ENCODE assay signal across 1 cellular context in the genomic region with DNA sequence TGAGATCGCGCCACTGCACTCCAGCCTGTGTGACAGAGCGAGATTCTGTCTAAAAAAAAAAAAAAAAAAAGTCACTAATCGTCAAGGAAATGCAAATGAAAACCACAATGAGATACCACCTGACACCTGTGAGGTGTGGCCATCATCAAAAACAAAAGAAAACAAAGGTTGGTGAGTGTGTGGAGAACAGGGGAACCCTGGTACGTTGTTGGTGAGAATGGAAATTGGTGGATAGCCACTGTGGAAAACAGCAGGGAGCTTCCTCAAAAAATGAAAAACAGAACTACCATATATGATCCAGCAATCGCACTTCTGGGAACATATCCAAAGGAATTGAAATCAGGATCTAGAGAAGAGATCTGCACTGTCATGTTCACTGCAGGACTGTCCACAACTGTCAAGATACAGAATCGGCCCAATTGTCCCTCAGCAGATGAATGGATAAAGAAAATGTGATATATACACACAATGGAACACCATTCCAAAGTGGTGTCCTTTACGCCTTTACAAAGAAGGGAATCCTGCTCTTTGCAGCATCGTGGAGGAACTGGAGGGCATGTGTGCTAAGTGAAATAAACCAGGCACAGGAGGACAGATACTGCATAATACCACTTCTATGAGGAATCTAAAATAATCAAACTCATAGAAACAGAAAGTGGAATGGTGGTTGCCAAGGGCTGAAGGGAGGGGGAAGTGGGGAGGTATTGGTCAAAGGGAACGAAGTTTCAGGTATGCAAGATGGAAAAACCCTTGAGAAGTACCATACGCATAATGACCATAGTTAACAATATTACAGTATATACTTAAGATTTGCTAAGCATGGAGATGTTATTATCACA.
TF ChIP-seq lines count a peak whose summit lies in the region.

No MANE protein-coding gene starts in this region.

TF ChIP-seq in K562, 482 proteins besides CTCF, POLR2A, EP300 and RAD21 (continued from another document and continues in another):
- TF ChIP-seq, protein P1, sequence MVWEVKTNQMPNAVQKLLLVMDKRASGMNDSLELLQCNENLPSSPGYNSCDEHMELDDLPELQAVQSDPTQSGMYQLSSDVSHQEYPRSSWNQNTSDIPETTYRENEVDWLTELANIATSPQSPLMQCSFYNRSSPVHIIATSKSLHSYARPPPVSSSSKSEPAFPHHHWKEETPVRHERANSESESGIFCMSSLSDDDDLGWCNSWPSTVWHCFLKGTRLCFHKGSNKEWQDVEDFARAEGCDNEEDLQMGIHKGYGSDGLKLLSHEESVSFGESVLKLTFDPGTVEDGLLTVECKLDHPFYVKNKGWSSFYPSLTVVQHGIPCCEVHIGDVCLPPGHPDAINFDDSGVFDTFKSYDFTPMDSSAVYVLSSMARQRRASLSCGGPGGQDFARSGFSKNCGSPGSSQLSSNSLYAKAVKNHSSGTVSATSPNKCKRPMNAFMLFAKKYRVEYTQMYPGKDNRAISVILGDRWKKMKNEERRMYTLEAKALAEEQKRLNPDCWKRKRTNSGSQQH (CRISPR knock-in tag; IDR thresholded peaks at IDR 0.05), result no peak
- TF ChIP-seq E2F3 (CRISPR knock-in tag; IDR thresholded peaks at IDR 0.05) (no peak), RNF2 (IDR thresholded peaks at IDR 0.05) (no peak), EGR1 (conservative IDR thresholded peaks at IDR 0.05) (no peak), MTF1 (CRISPR knock-in tag; IDR thresholded peaks at IDR 0.05; ENCODE audit: borderline replicate concordance) (no peak), FOSL1 (tag; conservative IDR thresholded peaks at IDR 0.05) (0 out of 2 replicates have a peak, but pooled peaks have one; percentile 27), ZNF282 (CRISPR knock-in tag; IDR thresholded peaks at IDR 0.05) (no peak), NR2C2 (CRISPR knock-in tag; IDR thresholded peaks at IDR 0.05) (no peak), NR2C2 (tag; IDR thresholded peaks at IDR 0.05) (no peak), RBM15 (IDR thresholded peaks at IDR 0.05; ENCODE audit: insufficient read depth, low read length) (no peak), HMG20A (CRISPR knock-in tag; conservative IDR thresholded peaks at IDR 0.05) (no peak), PRMT5 (CRISPR knock-in tag; IDR thresholded peaks at IDR 0.05) (no peak), SIN3B (IDR thresholded peaks at IDR 0.05; ENCODE audit: low read depth) (no peak), PHF21A (IDR thresholded peaks at IDR 0.05; ENCODE audit: borderline replicate concordance, low read depth) (no peak), NCOA6 (IDR thresholded peaks at IDR 0.05) (no peak), ZEB2 (IDR thresholded peaks at IDR 0.05) (peak; percentile 74; the same call in 1 of the 2 replicates), NR4A1 (CRISPR knock-in tag; IDR thresholded peaks at IDR 0.05) (no peak), NR4A1 (tag; IDR thresholded peaks at IDR 0.05) (no peak), MTA1 (IDR thresholded peaks at IDR 0.05; ENCODE audit: borderline replicate concordance) (no peak), SIX5 (IDR thresholded peaks at IDR 0.05; ENCODE audit: borderline replicate concordance in 1 of 2, insufficient read depth in 1 of 2, low read depth in 1 of 2, low read length in 2 of 2) (no peak), ARID1B (IDR thresholded peaks at IDR 0.05) (peak; percentile 49), NFE2 (IDR thresholded peaks at IDR 0.05; ENCODE audit: low read depth) (peak; percentile 86), ESRRB (CRISPR knock-in tag; IDR thresholded peaks at IDR 0.05; ENCODE audit: borderline replicate concordance) (no peak), CHCHD3 (CRISPR knock-in tag; IDR thresholded peaks at IDR 0.05) (no peak), CTBP1 (IDR thresholded peaks at IDR 0.05; ENCODE audit: borderline replicate concordance) (0 out of 2 replicates have a peak, but pooled peaks have one; percentile 35), DIDO1 (tag; IDR thresholded peaks at IDR 0.05; ENCODE audit: low read depth) (no peak), POLR2G (IDR thresholded peaks at IDR 0.05; ENCODE audit: low read depth, low read length) (no peak), RBM39 (optimal IDR thresholded peaks at IDR 0.05; ENCODE audit: low read depth, low read length) (no peak), TRIM24 (IDR thresholded peaks at IDR 0.05) (no peak)
- TF ChIP-seq, protein P2, sequence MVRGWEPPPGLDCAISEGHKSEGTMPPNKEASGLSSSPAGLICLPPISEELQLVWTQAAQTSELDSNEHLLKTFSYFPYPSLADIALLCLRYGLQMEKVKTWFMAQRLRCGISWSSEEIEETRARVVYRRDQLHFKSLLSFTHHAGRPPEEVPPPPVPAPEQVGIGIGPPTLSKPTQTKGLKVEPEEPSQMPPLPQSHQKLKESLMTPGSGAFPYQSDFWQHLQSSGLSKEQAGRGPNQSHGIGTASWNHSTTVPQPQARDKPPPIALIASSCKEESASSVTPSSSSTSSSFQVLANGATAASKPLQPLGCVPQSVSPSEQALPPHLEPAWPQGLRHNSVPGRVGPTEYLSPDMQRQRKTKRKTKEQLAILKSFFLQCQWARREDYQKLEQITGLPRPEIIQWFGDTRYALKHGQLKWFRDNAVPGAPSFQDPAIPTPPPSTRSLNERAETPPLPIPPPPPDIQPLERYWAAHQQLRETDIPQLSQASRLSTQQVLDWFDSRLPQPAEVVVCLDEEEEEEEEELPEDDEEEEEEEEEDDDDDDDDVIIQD (CRISPR knock-in tag; IDR thresholded peaks at IDR 0.05), result no peak
- TF ChIP-seq, protein P3, sequence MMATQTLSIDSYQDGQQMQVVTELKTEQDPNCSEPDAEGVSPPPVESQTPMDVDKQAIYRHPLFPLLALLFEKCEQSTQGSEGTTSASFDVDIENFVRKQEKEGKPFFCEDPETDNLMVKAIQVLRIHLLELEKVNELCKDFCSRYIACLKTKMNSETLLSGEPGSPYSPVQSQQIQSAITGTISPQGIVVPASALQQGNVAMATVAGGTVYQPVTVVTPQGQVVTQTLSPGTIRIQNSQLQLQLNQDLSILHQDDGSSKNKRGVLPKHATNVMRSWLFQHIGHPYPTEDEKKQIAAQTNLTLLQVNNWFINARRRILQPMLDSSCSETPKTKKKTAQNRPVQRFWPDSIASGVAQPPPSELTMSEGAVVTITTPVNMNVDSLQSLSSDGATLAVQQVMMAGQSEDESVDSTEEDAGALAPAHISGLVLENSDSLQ (IDR thresholded peaks at IDR 0.05), result 0 out of 2 replicates have a peak, but pooled peaks have one; percentile 4
- TF ChIP-seq, protein P4, sequence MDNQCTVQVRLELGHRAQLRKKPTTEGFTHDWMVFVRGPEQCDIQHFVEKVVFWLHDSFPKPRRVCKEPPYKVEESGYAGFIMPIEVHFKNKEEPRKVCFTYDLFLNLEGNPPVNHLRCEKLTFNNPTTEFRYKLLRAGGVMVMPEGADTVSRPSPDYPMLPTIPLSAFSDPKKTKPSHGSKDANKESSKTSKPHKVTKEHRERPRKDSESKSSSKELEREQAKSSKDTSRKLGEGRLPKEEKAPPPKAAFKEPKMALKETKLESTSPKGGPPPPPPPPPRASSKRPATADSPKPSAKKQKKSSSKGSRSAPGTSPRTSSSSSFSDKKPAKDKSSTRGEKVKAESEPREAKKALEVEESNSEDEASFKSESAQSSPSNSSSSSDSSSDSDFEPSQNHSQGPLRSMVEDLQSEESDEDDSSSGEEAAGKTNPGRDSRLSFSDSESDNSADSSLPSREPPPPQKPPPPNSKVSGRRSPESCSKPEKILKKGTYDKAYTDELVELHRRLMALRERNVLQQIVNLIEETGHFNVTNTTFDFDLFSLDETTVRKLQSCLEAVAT (IDR thresholded peaks at IDR 0.05), result no peak
- TF ChIP-seq, protein P5, sequence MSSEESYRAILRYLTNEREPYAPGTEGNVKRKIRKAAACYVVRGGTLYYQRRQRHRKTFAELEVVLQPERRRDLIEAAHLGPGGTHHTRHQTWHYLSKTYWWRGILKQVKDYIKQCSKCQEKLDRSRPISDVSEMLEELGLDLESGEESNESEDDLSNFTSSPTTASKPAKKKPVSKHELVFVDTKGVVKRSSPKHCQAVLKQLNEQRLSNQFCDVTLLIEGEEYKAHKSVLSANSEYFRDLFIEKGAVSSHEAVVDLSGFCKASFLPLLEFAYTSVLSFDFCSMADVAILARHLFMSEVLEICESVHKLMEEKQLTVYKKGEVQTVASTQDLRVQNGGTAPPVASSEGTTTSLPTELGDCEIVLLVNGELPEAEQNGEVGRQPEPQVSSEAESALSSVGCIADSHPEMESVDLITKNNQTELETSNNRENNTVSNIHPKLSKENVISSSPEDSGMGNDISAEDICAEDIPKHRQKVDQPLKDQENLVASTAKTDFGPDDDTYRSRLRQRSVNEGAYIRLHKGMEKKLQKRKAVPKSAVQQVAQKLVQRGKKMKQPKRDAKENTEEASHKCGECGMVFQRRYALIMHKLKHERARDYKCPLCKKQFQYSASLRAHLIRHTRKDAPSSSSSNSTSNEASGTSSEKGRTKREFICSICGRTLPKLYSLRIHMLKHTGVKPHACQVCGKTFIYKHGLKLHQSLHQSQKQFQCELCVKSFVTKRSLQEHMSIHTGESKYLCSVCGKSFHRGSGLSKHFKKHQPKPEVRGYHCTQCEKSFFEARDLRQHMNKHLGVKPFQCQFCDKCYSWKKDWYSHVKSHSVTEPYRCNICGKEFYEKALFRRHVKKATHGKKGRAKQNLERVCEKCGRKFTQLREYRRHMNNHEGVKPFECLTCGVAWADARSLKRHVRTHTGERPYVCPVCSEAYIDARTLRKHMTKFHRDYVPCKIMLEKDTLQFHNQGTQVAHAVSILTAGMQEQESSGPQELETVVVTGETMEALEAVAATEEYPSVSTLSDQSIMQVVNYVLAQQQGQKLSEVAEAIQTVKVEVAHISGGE (CRISPR knock-in tag; IDR thresholded peaks at IDR 0.05), result no peak
- TF ChIP-seq, protein P6, sequence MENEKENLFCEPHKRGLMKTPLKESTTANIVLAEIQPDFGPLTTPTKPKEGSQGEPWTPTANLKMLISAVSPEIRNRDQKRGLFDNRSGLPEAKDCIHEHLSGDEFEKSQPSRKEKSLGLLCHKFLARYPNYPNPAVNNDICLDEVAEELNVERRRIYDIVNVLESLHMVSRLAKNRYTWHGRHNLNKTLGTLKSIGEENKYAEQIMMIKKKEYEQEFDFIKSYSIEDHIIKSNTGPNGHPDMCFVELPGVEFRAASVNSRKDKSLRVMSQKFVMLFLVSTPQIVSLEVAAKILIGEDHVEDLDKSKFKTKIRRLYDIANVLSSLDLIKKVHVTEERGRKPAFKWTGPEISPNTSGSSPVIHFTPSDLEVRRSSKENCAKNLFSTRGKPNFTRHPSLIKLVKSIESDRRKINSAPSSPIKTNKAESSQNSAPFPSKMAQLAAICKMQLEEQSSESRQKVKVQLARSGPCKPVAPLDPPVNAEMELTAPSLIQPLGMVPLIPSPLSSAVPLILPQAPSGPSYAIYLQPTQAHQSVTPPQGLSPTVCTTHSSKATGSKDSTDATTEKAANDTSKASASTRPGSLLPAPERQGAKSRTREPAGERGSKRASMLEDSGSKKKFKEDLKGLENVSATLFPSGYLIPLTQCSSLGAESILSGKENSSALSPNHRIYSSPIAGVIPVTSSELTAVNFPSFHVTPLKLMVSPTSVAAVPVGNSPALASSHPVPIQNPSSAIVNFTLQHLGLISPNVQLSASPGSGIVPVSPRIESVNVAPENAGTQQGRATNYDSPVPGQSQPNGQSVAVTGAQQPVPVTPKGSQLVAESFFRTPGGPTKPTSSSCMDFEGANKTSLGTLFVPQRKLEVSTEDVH (IDR thresholded peaks at IDR 0.05; ENCODE audit: low read depth, partially characterized antibody), result no peak
- TF ChIP-seq, protein P7, sequence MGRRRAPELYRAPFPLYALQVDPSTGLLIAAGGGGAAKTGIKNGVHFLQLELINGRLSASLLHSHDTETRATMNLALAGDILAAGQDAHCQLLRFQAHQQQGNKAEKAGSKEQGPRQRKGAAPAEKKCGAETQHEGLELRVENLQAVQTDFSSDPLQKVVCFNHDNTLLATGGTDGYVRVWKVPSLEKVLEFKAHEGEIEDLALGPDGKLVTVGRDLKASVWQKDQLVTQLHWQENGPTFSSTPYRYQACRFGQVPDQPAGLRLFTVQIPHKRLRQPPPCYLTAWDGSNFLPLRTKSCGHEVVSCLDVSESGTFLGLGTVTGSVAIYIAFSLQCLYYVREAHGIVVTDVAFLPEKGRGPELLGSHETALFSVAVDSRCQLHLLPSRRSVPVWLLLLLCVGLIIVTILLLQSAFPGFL (CRISPR knock-in tag; IDR thresholded peaks at IDR 0.05), result no peak
- TF ChIP-seq, protein P8, sequence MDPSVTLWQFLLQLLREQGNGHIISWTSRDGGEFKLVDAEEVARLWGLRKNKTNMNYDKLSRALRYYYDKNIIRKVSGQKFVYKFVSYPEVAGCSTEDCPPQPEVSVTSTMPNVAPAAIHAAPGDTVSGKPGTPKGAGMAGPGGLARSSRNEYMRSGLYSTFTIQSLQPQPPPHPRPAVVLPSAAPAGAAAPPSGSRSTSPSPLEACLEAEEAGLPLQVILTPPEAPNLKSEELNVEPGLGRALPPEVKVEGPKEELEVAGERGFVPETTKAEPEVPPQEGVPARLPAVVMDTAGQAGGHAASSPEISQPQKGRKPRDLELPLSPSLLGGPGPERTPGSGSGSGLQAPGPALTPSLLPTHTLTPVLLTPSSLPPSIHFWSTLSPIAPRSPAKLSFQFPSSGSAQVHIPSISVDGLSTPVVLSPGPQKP (CRISPR knock-in tag; IDR thresholded peaks at IDR 0.05), result no peak
- TF ChIP-seq, protein P9, sequence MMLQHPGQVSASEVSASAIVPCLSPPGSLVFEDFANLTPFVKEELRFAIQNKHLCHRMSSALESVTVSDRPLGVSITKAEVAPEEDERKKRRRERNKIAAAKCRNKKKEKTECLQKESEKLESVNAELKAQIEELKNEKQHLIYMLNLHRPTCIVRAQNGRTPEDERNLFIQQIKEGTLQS (IDR thresholded peaks at IDR 0.05), result no peak
- TF ChIP-seq, protein P9 (CRISPR knock-in tag; conservative IDR thresholded peaks at IDR 0.05), result no peak
- TF ChIP-seq, protein P10, sequence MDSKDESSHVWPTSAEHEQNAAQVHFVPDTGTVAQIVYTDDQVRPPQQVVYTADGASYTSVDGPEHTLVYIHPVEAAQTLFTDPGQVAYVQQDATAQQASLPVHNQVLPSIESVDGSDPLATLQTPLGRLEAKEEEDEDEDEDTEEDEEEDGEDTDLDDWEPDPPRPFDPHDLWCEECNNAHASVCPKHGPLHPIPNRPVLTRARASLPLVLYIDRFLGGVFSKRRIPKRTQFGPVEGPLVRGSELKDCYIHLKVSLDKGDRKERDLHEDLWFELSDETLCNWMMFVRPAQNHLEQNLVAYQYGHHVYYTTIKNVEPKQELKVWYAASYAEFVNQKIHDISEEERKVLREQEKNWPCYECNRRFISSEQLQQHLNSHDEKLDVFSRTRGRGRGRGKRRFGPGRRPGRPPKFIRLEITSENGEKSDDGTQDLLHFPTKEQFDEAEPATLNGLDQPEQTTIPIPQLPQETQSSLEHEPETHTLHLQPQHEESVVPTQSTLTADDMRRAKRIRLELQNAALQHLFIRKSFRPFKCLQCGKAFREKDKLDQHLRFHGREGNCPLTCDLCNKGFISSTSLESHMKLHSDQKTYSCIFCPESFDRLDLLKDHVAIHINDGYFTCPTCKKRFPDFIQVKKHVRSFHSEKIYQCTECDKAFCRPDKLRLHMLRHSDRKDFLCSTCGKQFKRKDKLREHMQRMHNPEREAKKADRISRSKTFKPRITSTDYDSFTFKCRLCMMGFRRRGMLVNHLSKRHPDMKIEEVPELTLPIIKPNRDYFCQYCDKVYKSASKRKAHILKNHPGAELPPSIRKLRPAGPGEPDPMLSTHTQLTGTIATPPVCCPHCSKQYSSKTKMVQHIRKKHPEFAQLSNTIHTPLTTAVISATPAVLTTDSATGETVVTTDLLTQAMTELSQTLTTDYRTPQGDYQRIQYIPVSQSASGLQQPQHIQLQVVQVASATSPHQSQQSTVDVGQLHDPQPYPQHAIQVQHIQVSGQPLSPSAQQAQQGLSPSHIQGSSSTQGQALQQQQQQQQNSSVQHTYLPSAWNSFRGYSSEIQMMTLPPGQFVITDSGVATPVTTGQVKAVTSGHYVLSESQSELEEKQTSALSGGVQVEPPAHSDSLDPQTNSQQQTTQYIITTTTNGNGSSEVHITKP (IDR thresholded peaks at IDR 0.05; ENCODE audit: partially characterized antibody), result no peak
